ENCODE assay signal across 17 cellular contexts in genomic region chr1:30123896-30124295, GRCh38.
DNase-seq lines count a peak whose midpoint lies in the region; ATAC-seq, FAIRE-seq and TF ChIP-seq lines count a peak whose summit lies in the region.
"Had no signal": no experiment of that assay in that cellular context is flagged by ENCODE, and none has a peak within 500 bp of the region (broad histone marks: within the 10 kb centered on the region; RNA-seq: fewer than 3 reads in every experiment).

No MANE protein-coding gene starts in this region.

- DNase-seq in HUDEP-2 (lab: John Stamatoyannopoulos, UW; ENCODE audit: unreplicated experiment in 76 of 76) (peak in 72 of 76 experiments; percentile 8 to 94 (median 80)), K562 (ENCODE audit: extremely low read depth in 1 of 4, low spot score in 3 of 4) (peak; percentile 49 to 61 (median 53)), left cardiac atrium (peak; percentile 31), neuronal stem cell (ENCODE audit: low spot score) (no peak), thyroid gland (no peak), uterus (no peak), spleen (no peak)
- DNase-seq: Caco-2; CD8-positive, alpha-beta memory T cell; DMS53; GF-D8; GM23248; IMR-90 had no signal

- no peak overlapping the region for H3K4ac ChIP-seq in neuronal stem cell (ENCODE audit: low read length)

- TF ChIP-seq EP300 in K562 (IDR thresholded peaks at IDR 0.05; ENCODE audit: low read length): no peak

- no peak overlapping the region for H2AK5ac ChIP-seq in neuronal stem cell (ENCODE audit: low read depth, low read length)

- TF ChIP-seq POLR2A in K562 (conservative IDR thresholded peaks at IDR 0.05): no peak
- TF ChIP-seq POLR2A in thyroid gland (IDR thresholded peaks at IDR 0.05): no peak
- TF ChIP-seq POLR2A in uterus (IDR thresholded peaks at IDR 0.05): no peak
- TF ChIP-seq POLR2A in spleen (IDR thresholded peaks at IDR 0.05): no peak

- H4K8ac ChIP-seq in neuronal stem cell (ENCODE audit: low read depth, low read length): no peak overlapping the region

- BruUV-seq in K562 (replicated peaks; lab: Mats Ljungman, UMichigan): no TSS peak

- H3K23ac ChIP-seq in neuronal stem cell (ENCODE audit: low read depth, low read length, poor library complexity): no peak overlapping the region

- WGBS in K562 (ENCODE audit: insufficient coverage, low coverage, missing lambda C conversion rate): 1% methylated on average over 4 of the region's 4 CpGs
- WGBS in neuronal stem cell (ENCODE audit: extremely low coverage in 2 of 2, insufficient read length in 2 of 2, insufficient replicate concordance in 1 of 2), 2 donors: no CpG with 5 or more reads among the region's 4 CpGs
- 58 to 62% methylated on average over 4 of the region's 4 CpGs for WGBS in thyroid gland, 2 donors
- WGBS in spleen, 5 donors: 56 to 82% (median 60%) methylated on average over 3 to 4 of the region's 4 CpGs

- ATAC-seq in K562 (peak; percentile 62), left cardiac atrium (peak in 1 of 2 donors; percentile 21), HG03025 (IDR thresholded peaks at IDR 0.05; ENCODE audit: low FRiP score, unreplicated experiment) (no peak)
- ATAC-seq: HCT116 had no signal

- H2BK15ac ChIP-seq in neuronal stem cell (ENCODE audit: low read length): no peak overlapping the region

- no peak overlapping the region for H2BK5ac ChIP-seq in neuronal stem cell (ENCODE audit: low read length)

- peaks cover 7% of the 10 kb centered on the region for H3K9me1 ChIP-seq in K562 (ENCODE audit: control insufficient read depth, insufficient read depth, low read length)

- CTCF ChIA-PET in K562 (lab: Yijun Ruan, JAX; ENCODE audit: low intra/inter-chr PET ratio): no interaction called here

- no peaks in the 10 kb centered on the region for H3K79me2 ChIP-seq in K562 (ENCODE audit: control insufficient read depth, insufficient read depth, low read length)

- H3K4me3 ChIP-seq in K562 (no peak overlapping the region), neuronal stem cell (ENCODE audit: low read length in 2 of 2) (no peak overlapping the region), thyroid gland (replicated peaks in 1 of 3) (no peak overlapping the region), uterus (no peak overlapping the region), spleen (no peak overlapping the region)
- H3K4me3 ChIP-seq: GM23248 had no signal

- H3K9ac ChIP-seq in K562 (ENCODE audit: insufficient read depth in 1 of 2, low read depth in 2 of 2, low read length in 2 of 2): 0 out of 4 replicates have a peak overlapping the region, but pooled peaks of 1 of the 2 experiments have one; percentile 12
- no peak overlapping the region for H3K9ac ChIP-seq in neuronal stem cell (ENCODE audit: low read depth, low read length, poor library complexity)
- H3K9ac ChIP-seq: GM23248 had no signal

- H3K4me2 ChIP-seq in K562 (ENCODE audit: insufficient read depth, low read length) (peak overlapping the region; percentile 13; the same call in 1 of the 2 replicates), neuronal stem cell (ENCODE audit: insufficient read depth, low read length, poor library complexity, severe bottlenecking) (no peak overlapping the region)

- H2BK120ac ChIP-seq in neuronal stem cell (ENCODE audit: low read depth, low read length): no peak overlapping the region

- no peak for TF ChIP-seq CTCF in K562 (IDR thresholded peaks at IDR 0.05 in 2 of 3, conservative IDR thresholded peaks at IDR 0.05 in 1 of 3; ENCODE audit: insufficient read depth in 2 of 3, low read depth in 1 of 3, low read length in 3 of 3)
- no peak for TF ChIP-seq CTCF in thyroid gland (IDR thresholded peaks at IDR 0.05)
- TF ChIP-seq CTCF in uterus (IDR thresholded peaks at IDR 0.05): no peak
- no peak for TF ChIP-seq CTCF in spleen (IDR thresholded peaks at IDR 0.05 in 8 of 11, conservative IDR thresholded peaks at IDR 0.05 in 3 of 11)

- FAIRE-seq in K562 (lab: Jason Lieb, UNC): peak; percentile 57
- FAIRE-seq: A204.1, H54 had no signal

- H3K27me3 ChIP-seq in K562 (ENCODE audit: control insufficient read depth in 2 of 2, insufficient read depth in 2 of 2, low read length in 2 of 2) (peaks cover 0 to 34% of the 10 kb centered on the region in 2 experiments; a peak in 3 of 5 replicates), neuronal stem cell (ENCODE audit: control insufficient read depth in 3 of 3, insufficient read depth in 3 of 3, low read depth in 1 of 3, low read length in 3 of 3) (no peaks in the 10 kb centered on the region), thyroid gland (no peaks in the 10 kb centered on the region), uterus (no peaks in the 10 kb centered on the region), spleen (replicated peaks in 1 of 7) (peaks cover 0 to 11% (median 0%) of the 10 kb centered on the region in 7 donors)

- no peak overlapping the region for H4K91ac ChIP-seq in neuronal stem cell (ENCODE audit: low read depth, low read length, poor library complexity)

- no peak overlapping the region for H3K27ac ChIP-seq in K562 (ENCODE audit: extremely low read depth, low read depth, low read length)
- H3K27ac ChIP-seq in neuronal stem cell (replicated peaks; ENCODE audit: low read length): no peak overlapping the region
- H3K27ac ChIP-seq in thyroid gland: no peak overlapping the region
- H3K27ac ChIP-seq in uterus: no peak overlapping the region
- no peak overlapping the region for H3K27ac ChIP-seq in spleen
- H3K27ac ChIP-seq: GM23248 had no signal

- intact Hi-C loops in K562 (cut with micrococcal nuclease): no loop called here
- intact Hi-C loops in left cardiac atrium (cut with DNase I): no loop called here
- intact Hi-C loops in thyroid gland (cut with DNase I): no loop called here
- intact Hi-C loops in uterus (cut with DNase I; ENCODE audit: low total_unique reads): no loop called here
- intact Hi-C loops in spleen (cut with DNase I; ENCODE audit: low total_unique reads): no loop called here

- no peak overlapping the region for H3K18ac ChIP-seq in neuronal stem cell (ENCODE audit: low read length)

- no peak for TF ChIP-seq RAD21 in K562 (CRISPR knock-in tag; conservative IDR thresholded peaks at IDR 0.05 in 1 of 2, IDR thresholded peaks at IDR 0.05 in 1 of 2)

- H3K9me3 ChIP-seq in K562 (replicated peaks; ENCODE audit: control insufficient read depth, insufficient read depth, low read depth, low read length) (no peaks in the 10 kb centered on the region), neuronal stem cell (replicated peaks in 1 of 2; ENCODE audit: control insufficient read depth in 2 of 2, insufficient read depth in 1 of 2, low read depth in 1 of 2, low read length in 2 of 2) (peaks cover 0 to 2% of the 10 kb centered on the region in 2 donors), thyroid gland (no peaks in the 10 kb centered on the region), uterus (no peaks in the 10 kb centered on the region), spleen (no peaks in the 10 kb centered on the region)
- H3K9me3 ChIP-seq: Caco-2 had no signal

- no peaks in the 10 kb centered on the region for H3K79me1 ChIP-seq in neuronal stem cell (ENCODE audit: low read depth, low read length)

- H4K20me1 ChIP-seq in K562 (replicated peaks; ENCODE audit: control insufficient read depth, insufficient read depth, low read length): 0 out of 2 replicates have a peak, but pooled peaks cover 2% of the 10 kb centered on the region

- H3K36me3 ChIP-seq in K562 (ENCODE audit: control insufficient read depth, insufficient read depth, low read length) (no peaks in the 10 kb centered on the region), neuronal stem cell (replicated peaks in 1 of 2; ENCODE audit: control insufficient read depth in 2 of 2, insufficient read depth in 2 of 2, low read length in 2 of 2) (no peaks in the 10 kb centered on the region), thyroid gland (no peaks in the 10 kb centered on the region), uterus (no peaks in the 10 kb centered on the region), spleen (no peaks in the 10 kb centered on the region)

- H2AFZ ChIP-seq in K562 (ENCODE audit: low read depth, low read length) (no peak overlapping the region), neuronal stem cell (ENCODE audit: low read length) (no peak overlapping the region)
- H2AFZ ChIP-seq: GM23248 had no signal

- in situ Hi-C loops in K562 (cut with MboI): loop anchor here (5.0 kb wide), 1 partner anchor 98 kb away; no protein-coding TSS in a partner anchor

- peak overlapping the region; percentile 63 for H3K14ac ChIP-seq in neuronal stem cell (ENCODE audit: low read length)

- no peak overlapping the region for H2BK12ac ChIP-seq in neuronal stem cell (ENCODE audit: low read length)

- H3K4me1 ChIP-seq in K562 (replicated peaks in 1 of 2; ENCODE audit: control insufficient read depth in 2 of 2, insufficient read depth in 2 of 2, low read length in 2 of 2) (peaks cover 17 to 35% of the 10 kb centered on the region in 2 experiments; a peak in 4 of 5 replicates), neuronal stem cell (ENCODE audit: control insufficient read depth in 2 of 2, insufficient read depth in 1 of 2, low read depth in 1 of 2, low read length in 2 of 2) (no peaks in the 10 kb centered on the region), thyroid gland (no peaks in the 10 kb centered on the region), uterus (no peaks in the 10 kb centered on the region), spleen (peaks cover 0 to 21% (median 0%) of the 10 kb centered on the region in 6 donors)
- H3K4me1 ChIP-seq: Caco-2 had no signal

- POLR2A ChIA-PET in K562 (lab: Yijun Ruan, JAX): interaction anchor here (0.6 kb wide), 3 partner anchors 16 to 1215 kb away, joined by 3 read pairs; no protein-coding TSS in a partner anchor

TF ChIP-seq in K562, 482 proteins besides CTCF, POLR2A, EP300 and RAD21 (continues in another document):
- TF ChIP-seq ESRRA (IDR thresholded peaks at IDR 0.05; ENCODE audit: borderline replicate concordance, low read depth): peak; percentile 76
- TF ChIP-seq CTBP1 (IDR thresholded peaks at IDR 0.05; ENCODE audit: borderline replicate concordance): peak; percentile 65
- 0 out of 4 replicates have a peak, but pooled peaks of 1 of the 2 experiments have one; percentile 30 for TF ChIP-seq RCOR1 (IDR thresholded peaks at IDR 0.05; ENCODE audit: borderline replicate concordance in 1 of 2, low read depth in 2 of 2, low read length in 2 of 2)
- TF ChIP-seq MEIS2 (IDR thresholded peaks at IDR 0.05; ENCODE audit: partially characterized antibody): no peak
- TF ChIP-seq NFIC (IDR thresholded peaks at IDR 0.05): peak; percentile 71
- TF ChIP-seq USF2 (CRISPR knock-in tag; IDR thresholded peaks at IDR 0.05): 0 out of 2 replicates have a peak, but pooled peaks have one; percentile 31

Comparison
In these comparisons a context has a peak if more than half of its experiments do, and no peak if none do; other contexts are left out.
1. DNase-seq: peak in HUDEP-2 (72 of 76), K562 (4 of 4) and left cardiac atrium (single experiment); none in neuronal stem cell (single experiment), thyroid gland (0 of 2), uterus (0 of 2) and spleen (single experiment).